In genomic region chr2:924701-925100, GRCh38 we compare ENCODE assay signal across 35 cellular contexts. TPM values are rescaled to one million over a fixed set of nuclear protein-coding genes. Genes with fewer than 3 reads are reported as not detected.
"Had no signal": no experiment of that assay in that cellular context is flagged by ENCODE, and none has a peak within 500 bp of the region (broad histone marks: within the 10 kb centered on the region; RNA-seq: fewer than 3 reads in every experiment).

No MANE protein-coding gene starts in this region.

- H3K4me2 ChIP-seq: PC-9 had no signal

- H3K4me3 Mint-ChIP-seq: activated CD4-positive, alpha-beta memory T cell treated with anti-CD3 and anti-CD28 coated beads, Interleukin-2, amount 10 ng/mL, durations not matched to agents 7 days and 5 days; activated CD8-positive, alpha-beta memory T cell treated with anti-CD3 and anti-CD28 coated beads, Interleukin-2, amount 10 ng/mL, durations not matched to agents 7 days and 5 days; activated naive CD4-positive, alpha-beta T cell treated with anti-CD3 and anti-CD28 coated beads, Interleukin-2, amount 10 ng/mL, durations not matched to agents 7 days and 5 days; activated naive CD8-positive, alpha-beta T cell treated with anti-CD3 and anti-CD28 coated beads for 36 hours; T-cell; T-helper 17 cell had no signal

- H3K27ac Mint-ChIP-seq: activated CD4-positive, alpha-beta memory T cell treated with anti-CD3 and anti-CD28 coated beads, Interleukin-2, amount 10 ng/mL, durations not matched to agents 7 days and 5 days; activated CD8-positive, alpha-beta memory T cell treated with anti-CD3 and anti-CD28 coated beads, Interleukin-2, amount 10 ng/mL, durations not matched to agents 7 days and 5 days; activated naive CD4-positive, alpha-beta T cell treated with anti-CD3 and anti-CD28 coated beads, Interleukin-2, amount 10 ng/mL, durations not matched to agents 7 days and 5 days; activated naive CD8-positive, alpha-beta T cell treated with anti-CD3 and anti-CD28 coated beads for 36 hours; T-cell; T-helper 17 cell had no signal

- H3K27ac ChIP-seq: ascending aorta, breast epithelium, PC-9, RWPE1, VCaP had no signal

- H3K36me3 Mint-ChIP-seq: activated CD8-positive, alpha-beta memory T cell treated with anti-CD3 and anti-CD28 coated beads, Interleukin-2, amount 10 ng/mL, durations not matched to agents 7 days and 5 days; activated naive CD4-positive, alpha-beta T cell treated with anti-CD3 and anti-CD28 coated beads, Interleukin-2, amount 10 ng/mL, durations not matched to agents 7 days and 5 days; activated naive CD8-positive, alpha-beta T cell treated with anti-CD3 and anti-CD28 coated beads for 36 hours; T-cell had no signal

- H3K9me3 Mint-ChIP-seq: activated CD4-positive, alpha-beta memory T cell treated with anti-CD3 and anti-CD28 coated beads, Interleukin-2, amount 10 ng/mL, durations not matched to agents 7 days and 5 days; activated naive CD4-positive, alpha-beta T cell treated with anti-CD3 and anti-CD28 coated beads, Interleukin-2, amount 10 ng/mL, durations not matched to agents 7 days and 5 days; activated naive CD8-positive, alpha-beta T cell treated with anti-CD3 and anti-CD28 coated beads for 36 hours; T-cell had no signal

- H3K27me3 ChIP-seq: ascending aorta, breast epithelium had no signal

- H3K36me3 ChIP-seq: ascending aorta, breast epithelium had no signal

- H2AFZ ChIP-seq: PC-9 had no signal

- H3K4me1 ChIP-seq: ascending aorta, breast epithelium had no signal

- H3K27me3 Mint-ChIP-seq: activated naive CD8-positive, alpha-beta T cell treated with anti-CD3 and anti-CD28 coated beads for 36 hours had no signal

- H3K4me1 Mint-ChIP-seq: activated CD4-positive, alpha-beta memory T cell treated with anti-CD3 and anti-CD28 coated beads, Interleukin-2, amount 10 ng/mL, durations not matched to agents 7 days and 5 days; activated CD8-positive, alpha-beta memory T cell treated with anti-CD3 and anti-CD28 coated beads, Interleukin-2, amount 10 ng/mL, durations not matched to agents 7 days and 5 days; activated naive CD4-positive, alpha-beta T cell treated with anti-CD3 and anti-CD28 coated beads, Interleukin-2, amount 10 ng/mL, durations not matched to agents 7 days and 5 days; activated naive CD8-positive, alpha-beta T cell treated with anti-CD3 and anti-CD28 coated beads for 36 hours; T-cell had no signal

- DNase-seq: activated CD4-positive, alpha-beta memory T cell treated with anti-CD3 and anti-CD28 coated beads, Interleukin-2, amount 10 ng/mL, durations not matched to agents 7 days and 5 days; activated CD4-positive, alpha-beta T cell treated with anti-CD3 and anti-CD28 coated beads for 1 hour; activated CD4-positive, alpha-beta T cell treated with anti-CD3 and anti-CD28 coated beads for 48 hours; activated CD4-positive, CD25-positive, alpha-beta regulatory T cell; activated CD8-positive, alpha-beta memory T cell treated with anti-CD3 and anti-CD28 coated beads for 24 hours; activated CD8-positive, alpha-beta memory T cell treated with anti-CD3 and anti-CD28 coated beads, Interleukin-2, amount 10 ng/mL, durations not matched to agents 7 days and 5 days; activated CD8-positive, alpha-beta memory T cell treated with anti-CD3 and anti-CD28 coated beads, Interleukin-2, amount 50 U/mL, for 48 hours; activated effector memory CD4-positive, alpha-beta T cell treated with Interleukin-2 at 50 U/mL for 16 hours; activated naive CD4-positive, alpha-beta T cell treated with anti-CD3 and anti-CD28 coated beads, Interleukin-2, amount 10 ng/mL, durations not matched to agents 7 days and 5 days; activated naive CD8-positive, alpha-beta T cell treated with anti-CD3 and anti-CD28 coated beads for 36 hours; activated T-cell treated with anti-CD3 and anti-CD28 coated beads, Interleukin-2, amount 50 U/mL, for 48 hours; amygdala; NCI-H1105; NCI-H1417 treated with DMSO at 0.1 percent for 48 hours; NCI-H187 treated with DMSO at 0.1 percent for 48 hours; NCI-H2081; NCI-H2171 treated with DMSO at 0.1 percent for 48 hours; NCI-H2227 treated with DMSO at 0.1 percent for 48 hours; NCI-H446; NCI-H69; NCI-H82; NK-92 treated with Interleukin-12 subunit alpha and Interleukin-12 subunit beta, amount 100 ng/mL, for 24 hours; SIG-M5; T-cell; T-helper 17 cell had no signal

- ATAC-seq: activated CD8-positive, alpha-beta memory T cell treated with anti-CD3 and anti-CD28 coated beads, Interleukin-2, amount 10 ng/mL, durations not matched to agents 7 days and 5 days; Right ventricle myocardium inferior; SK-N-SH treated with all-trans-retinoic acid at 6 μM for 48 hours; T-cell; T-helper 17 cell had no signal

- H3K4me3 ChIP-seq: ascending aorta, breast epithelium, PC-9 had no signal

- H3K9me3 ChIP-seq: ascending aorta, breast epithelium had no signal

RNA-seq across cellular contexts. Expression of gene SNTG2, which starts 25.9 kb away (rescaled TPM):
- total RNA-seq: MCF 10A, OCI-LY7, PC-9, SK-MEL-5 had no signal
